13 cellular contexts compared by ENCODE assay signal in the genomic region with DNA sequence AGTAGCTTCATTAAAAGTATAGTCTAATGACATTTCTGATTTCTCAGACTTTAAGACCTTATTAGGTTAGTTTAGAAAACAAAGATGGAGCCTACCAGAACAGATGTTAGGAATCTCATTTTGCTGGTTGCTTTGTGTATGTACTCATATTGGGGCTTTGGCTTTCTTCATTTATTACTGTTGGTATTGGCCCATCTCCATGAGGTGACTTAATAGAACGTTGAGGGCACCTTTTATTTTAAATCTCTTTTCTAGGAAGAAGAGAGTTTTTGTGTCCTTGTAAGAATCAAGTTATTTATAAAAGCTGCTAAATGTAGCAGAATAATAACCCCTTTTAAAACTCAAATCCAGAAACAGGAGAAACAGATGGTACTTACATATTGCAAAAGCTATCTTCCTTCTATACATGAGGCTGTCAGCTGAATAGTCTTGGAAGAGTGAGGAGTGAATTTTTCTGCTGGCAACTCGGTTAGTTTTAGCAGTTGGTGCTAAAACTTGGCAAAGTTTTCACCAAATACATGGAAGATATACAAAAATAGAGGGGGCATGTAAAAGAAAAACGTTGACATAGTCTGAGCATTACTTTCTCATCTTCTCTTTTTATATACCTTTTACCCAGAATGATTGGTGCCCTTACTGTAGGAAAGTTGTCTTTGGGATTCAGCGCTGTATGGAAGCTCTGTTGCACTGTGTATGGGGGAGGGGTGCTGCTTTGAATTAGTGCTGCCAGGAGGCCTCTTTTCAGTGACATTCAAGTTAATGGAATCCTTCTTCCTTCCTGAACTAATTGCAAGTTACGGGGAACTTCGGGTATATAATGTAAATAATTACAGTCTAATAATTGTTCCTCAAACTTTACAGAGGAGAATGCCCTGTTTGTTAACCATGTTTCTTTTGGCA. TPM values are rescaled to one million over a fixed set of nuclear protein-coding genes. Genes with fewer than 3 reads are reported as not detected.
DNase-seq lines count a peak whose midpoint lies in the region; ATAC-seq and TF ChIP-seq lines count a peak whose summit lies in the region.
"Had no signal": no experiment of that assay in that cellular context is flagged by ENCODE, and none has a peak within 500 bp of the region (broad histone marks: within the 10 kb centered on the region; RNA-seq: fewer than 3 reads in every experiment).

No MANE protein-coding gene starts in this region.

- H3K4me3 ChIP-seq in aorta (ENCODE audit: low read length in 2 of 2), result no peak overlapping the region
- H3K4me3 ChIP-seq: heart right ventricle, SK-N-MC, skin epidermis had no signal

- CTCF ChIA-PET in activated CD4-positive, alpha-beta T cell treated with anti-CD3 and anti-CD28 coated beads for 36 hours (lab: Charles Lee), result interaction anchor here (0.6 to 1.1 kb wide), 3 partner anchors 15 to 234 kb away, joined by 3 to 4 read pairs (median 3); no protein-coding TSS in a partner anchor
- CTCF ChIA-PET in WTC11 (lab: Charles Lee), result interaction anchor here (0.6 to 2.1 kb wide), 3 partner anchors 201 to 654 kb away, joined by 4 read pairs; no protein-coding TSS in a partner anchor

- ATAC-seq in activated CD4-positive, alpha-beta T cell treated with anti-CD3 and anti-CD28 coated beads for 36 hours, result no peak
- ATAC-seq in WTC11 (peak; percentile 71), HG03135 (IDR thresholded peaks at IDR 0.05; ENCODE audit: unreplicated experiment) (no peak), aorta (ENCODE audit: low FRiP score) (no peak)
- no peak for ATAC-seq in stimulated activated effector memory CD8-positive, alpha-beta T cell treated with anti-CD3 and anti-CD28 coated beads, Interleukin-12 subunit alpha, Interleukin-12 subunit beta, amount 100 ng/mL, for 72 hours
- ATAC-seq: HCT116, heart right ventricle had no signal

- no peak overlapping the region for H3K4me3 Mint-ChIP-seq in activated CD4-positive, alpha-beta T cell treated with anti-CD3 and anti-CD28 coated beads for 36 hours
- H3K4me3 Mint-ChIP-seq in WTC11 (no peak overlapping the region), immature natural killer cell (no peak overlapping the region)
- no peak overlapping the region for H3K4me3 Mint-ChIP-seq in stimulated activated effector memory CD8-positive, alpha-beta T cell treated with anti-CD3 and anti-CD28 coated beads, Interleukin-12 subunit alpha, Interleukin-12 subunit beta, amount 100 ng/mL, for 72 hours

- peaks cover 3% of the 10 kb centered on the region for H3K4me1 Mint-ChIP-seq in activated CD4-positive, alpha-beta T cell treated with anti-CD3 and anti-CD28 coated beads for 36 hours
- H3K4me1 Mint-ChIP-seq in WTC11 (peaks cover 59% of the 10 kb centered on the region), immature natural killer cell (peaks cover 9 to 24% of the 10 kb centered on the region in 2 donors)
- H3K4me1 Mint-ChIP-seq in stimulated activated effector memory CD8-positive, alpha-beta T cell treated with anti-CD3 and anti-CD28 coated beads, Interleukin-12 subunit alpha, Interleukin-12 subunit beta, amount 100 ng/mL, for 72 hours, result peaks cover 9% of the 10 kb centered on the region

- DNase-seq in activated CD4-positive, alpha-beta T cell treated with anti-CD3 and anti-CD28 coated beads for 36 hours, result no peak
- DNase-seq in activated CD4-positive, alpha-beta T cell treated with anti-CD3 and anti-CD28 coated beads for 4 hours, result no peak
- DNase-seq in WTC11 (ENCODE audit: low spot score), result no peak
- peak; percentile 64 for DNase-seq in foreskin melanocyte
- no peak for DNase-seq in stimulated activated effector memory CD8-positive, alpha-beta T cell treated with anti-CD3 and anti-CD28 coated beads, Interleukin-12 subunit alpha, Interleukin-12 subunit beta, amount 100 ng/mL, for 72 hours (ENCODE audit: low spot score in 2 of 2)
- DNase-seq in immature natural killer cell, result no peak
- DNase-seq in aorta, result no peak
- DNase-seq: heart right ventricle, NCI-H2081 treated with DMSO at 0.1 percent for 48 hours had no signal

- H3K36me3 Mint-ChIP-seq in activated CD4-positive, alpha-beta T cell treated with anti-CD3 and anti-CD28 coated beads for 36 hours (ENCODE audit: low read depth), result peaks cover 78% of the 10 kb centered on the region
- H3K36me3 Mint-ChIP-seq in WTC11 (peaks cover 89% of the 10 kb centered on the region), immature natural killer cell (peaks cover 34 to 70% (median 56%) of the 10 kb centered on the region in 3 donors)
- peaks cover 100% of the 10 kb centered on the region for H3K36me3 Mint-ChIP-seq in stimulated activated effector memory CD8-positive, alpha-beta T cell treated with anti-CD3 and anti-CD28 coated beads, Interleukin-12 subunit alpha, Interleukin-12 subunit beta, amount 100 ng/mL, for 72 hours

- POLR2A ChIA-PET in activated CD4-positive, alpha-beta T cell treated with anti-CD3 and anti-CD28 coated beads for 36 hours (lab: Charles Lee), result no interaction called here
- POLR2A ChIA-PET in WTC11 (lab: Charles Lee), result no interaction called here

- peaks cover 0 to 3% of the 10 kb centered on the region in 2 donors for H3K4me1 ChIP-seq in aorta (ENCODE audit: control insufficient read depth in 1 of 2, insufficient read depth in 2 of 2, low read length in 2 of 2)

- H3K9me3 ChIP-seq in aorta (ENCODE audit: control insufficient read depth, low read length), result no peaks in the 10 kb centered on the region
- H3K9me3 ChIP-seq: heart right ventricle had no signal

- H3K27me3 Mint-ChIP-seq in activated CD4-positive, alpha-beta T cell treated with anti-CD3 and anti-CD28 coated beads for 36 hours, result no peaks in the 10 kb centered on the region
- H3K27me3 Mint-ChIP-seq in WTC11 (ENCODE audit: low read depth) (no peaks in the 10 kb centered on the region), immature natural killer cell (ENCODE audit: low read depth in 3 of 3) (peaks cover 2 to 15% (median 2%) of the 10 kb centered on the region in 3 donors)

- no peaks in the 10 kb centered on the region for H3K27me3 ChIP-seq in aorta (ENCODE audit: control insufficient read depth in 1 of 2, insufficient read depth in 2 of 2, low read length in 1 of 2)
- H3K27me3 ChIP-seq: heart right ventricle had no signal

- H3K9me3 Mint-ChIP-seq in activated CD4-positive, alpha-beta T cell treated with anti-CD3 and anti-CD28 coated beads for 36 hours (ENCODE audit: low read depth), result no peaks in the 10 kb centered on the region
- H3K9me3 Mint-ChIP-seq in WTC11, result no peaks in the 10 kb centered on the region
- no peaks in the 10 kb centered on the region for H3K9me3 Mint-ChIP-seq in stimulated activated effector memory CD8-positive, alpha-beta T cell treated with anti-CD3 and anti-CD28 coated beads, Interleukin-12 subunit alpha, Interleukin-12 subunit beta, amount 100 ng/mL, for 72 hours
- no peaks in the 10 kb centered on the region for H3K9me3 Mint-ChIP-seq in immature natural killer cell

- H3K36me3 ChIP-seq in aorta (ENCODE audit: control insufficient read depth in 1 of 2, insufficient read depth in 2 of 2, low read length in 1 of 2), result peaks cover 6 to 16% of the 10 kb centered on the region in 2 donors

- TF ChIP-seq CTCF in WTC11 (IDR thresholded peaks at IDR 0.05), result no peak

- intact Hi-C loops in activated CD4-positive, alpha-beta T cell treated with anti-CD3 and anti-CD28 coated beads for 36 hours (cut with DNase I, micrococcal nuclease), result no loop called here
- intact Hi-C loops in aorta (cut with DNase I), result no loop called here

- H3K27ac ChIP-seq in aorta (ENCODE audit: low read depth in 1 of 2, low read length in 2 of 2), result peak overlapping the region in 1 of 2 donors; percentile 22
- H3K27ac ChIP-seq: heart right ventricle, SK-N-MC had no signal

- H3K27ac Mint-ChIP-seq in activated CD4-positive, alpha-beta T cell treated with anti-CD3 and anti-CD28 coated beads for 36 hours, result peak overlapping the region; percentile 56
- peak overlapping the region; percentile 48; the same call in 1 of the 2 replicates for H3K27ac Mint-ChIP-seq in WTC11
- peak overlapping the region; percentile 35 for H3K27ac Mint-ChIP-seq in stimulated activated effector memory CD8-positive, alpha-beta T cell treated with anti-CD3 and anti-CD28 coated beads, Interleukin-12 subunit alpha, Interleukin-12 subunit beta, amount 100 ng/mL, for 72 hours
- peak overlapping the region in 2 of 6 donors; percentile 2 to 58 for H3K27ac Mint-ChIP-seq in immature natural killer cell

- WGBS in aorta, 2 donors, result 29 to 35% methylated on average over 6 of the region's 6 CpGs

TF ChIP-seq in WTC11, 78 proteins besides CTCF, POLR2A, EP300 and RAD21 (continues in another document):
- TF ChIP-seq, protein P1, sequence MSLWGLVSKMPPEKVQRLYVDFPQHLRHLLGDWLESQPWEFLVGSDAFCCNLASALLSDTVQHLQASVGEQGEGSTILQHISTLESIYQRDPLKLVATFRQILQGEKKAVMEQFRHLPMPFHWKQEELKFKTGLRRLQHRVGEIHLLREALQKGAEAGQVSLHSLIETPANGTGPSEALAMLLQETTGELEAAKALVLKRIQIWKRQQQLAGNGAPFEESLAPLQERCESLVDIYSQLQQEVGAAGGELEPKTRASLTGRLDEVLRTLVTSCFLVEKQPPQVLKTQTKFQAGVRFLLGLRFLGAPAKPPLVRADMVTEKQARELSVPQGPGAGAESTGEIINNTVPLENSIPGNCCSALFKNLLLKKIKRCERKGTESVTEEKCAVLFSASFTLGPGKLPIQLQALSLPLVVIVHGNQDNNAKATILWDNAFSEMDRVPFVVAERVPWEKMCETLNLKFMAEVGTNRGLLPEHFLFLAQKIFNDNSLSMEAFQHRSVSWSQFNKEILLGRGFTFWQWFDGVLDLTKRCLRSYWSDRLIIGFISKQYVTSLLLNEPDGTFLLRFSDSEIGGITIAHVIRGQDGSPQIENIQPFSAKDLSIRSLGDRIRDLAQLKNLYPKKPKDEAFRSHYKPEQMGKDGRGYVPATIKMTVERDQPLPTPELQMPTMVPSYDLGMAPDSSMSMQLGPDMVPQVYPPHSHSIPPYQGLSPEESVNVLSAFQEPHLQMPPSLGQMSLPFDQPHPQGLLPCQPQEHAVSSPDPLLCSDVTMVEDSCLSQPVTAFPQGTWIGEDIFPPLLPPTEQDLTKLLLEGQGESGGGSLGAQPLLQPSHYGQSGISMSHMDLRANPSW (CRISPR knock-in tag; conservative IDR thresholded peaks at IDR 0.05; ENCODE audit: low read depth), result no peak
- TF ChIP-seq NFE2L1 (CRISPR knock-in tag; IDR thresholded peaks at IDR 0.05), result no peak
- TF ChIP-seq TCF7 (CRISPR knock-in tag; IDR thresholded peaks at IDR 0.05; ENCODE audit: low read depth), result no peak
- no peak for TF ChIP-seq NR3C1 (CRISPR knock-in tag; conservative IDR thresholded peaks at IDR 0.05; ENCODE audit: low read depth)
- no peak for TF ChIP-seq NR1H2 (CRISPR knock-in tag; IDR thresholded peaks at IDR 0.05)

RNA-seq across cellular contexts. Expression of gene CTNNB1, which starts 35.8 kb away (rescaled TPM):
- total RNA-seq in activated CD4-positive, alpha-beta T cell treated with anti-CD3 and anti-CD28 coated beads for 36 hours, result 100 to 1,000 TPM; 114 to 158 TPM
- total RNA-seq in WTC11 (2021), result 387 to 436 TPM (median 432 TPM) in 3 replicates
- 10 to 100 TPM; 35.4 to 85.5 (median 70.4) TPM for polyA plus RNA-seq in immature natural killer cell
- 100 to 1,000 TPM; 306 to 336 TPM for total RNA-seq in aorta
- 100 to 1,000 TPM; 102 to 165 TPM for polyA plus RNA-seq in aorta
